Comparison of ENCODE assay signal across 12 cellular contexts in the genomic region with DNA sequence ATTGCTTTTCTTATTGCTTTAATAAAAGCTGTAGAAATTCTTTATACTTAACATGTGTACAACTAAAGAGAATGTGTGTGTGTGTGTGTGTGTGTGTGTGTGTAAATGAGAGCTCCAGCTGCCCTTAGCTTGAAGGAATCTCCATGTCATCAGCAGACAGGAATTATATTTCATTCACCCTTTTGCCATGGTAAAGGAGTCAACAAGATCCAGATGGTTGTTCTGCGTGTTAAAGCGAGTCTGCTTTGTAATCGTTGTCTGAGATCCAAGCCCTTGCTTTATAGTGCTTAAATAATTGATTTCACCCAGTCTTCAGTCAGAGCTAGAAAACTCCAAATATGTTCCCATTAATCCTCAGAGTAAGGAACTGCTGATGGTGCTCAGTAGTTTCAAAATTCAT.
DNase-seq lines count a peak whose midpoint lies in the region; ATAC-seq and TF ChIP-seq lines count a peak whose summit lies in the region.
"Had no signal": no experiment of that assay in that cellular context is flagged by ENCODE, and none has a peak within 500 bp of the region (broad histone marks: within the 10 kb centered on the region; RNA-seq: fewer than 3 reads in every experiment).

No MANE protein-coding gene starts in this region.

- no peak overlapping the region for H3K4me3 ChIP-seq in epithelial cell of proximal tubule (ENCODE audit: low read depth, low read length)
- no peak overlapping the region for H3K4me3 ChIP-seq in parathyroid adenoma (ENCODE audit: low read depth, low read length)
- H3K4me3 ChIP-seq: suprapubic skin had no signal

- no peak overlapping the region for H3K4me2 ChIP-seq in parathyroid adenoma (ENCODE audit: low read length)

- ATAC-seq in GM19463 (IDR thresholded peaks at IDR 0.05; ENCODE audit: unreplicated experiment) (no peak), GM19467 (IDR thresholded peaks at IDR 0.05; ENCODE audit: unreplicated experiment) (no peak), HG03457 (IDR thresholded peaks at IDR 0.05; ENCODE audit: unreplicated experiment) (no peak)

- no peaks in the 10 kb centered on the region for H3K79me2 ChIP-seq in parathyroid adenoma

- no peaks in the 10 kb centered on the region for H3K27me3 ChIP-seq in parathyroid adenoma (ENCODE audit: control insufficient read depth, insufficient read depth, low read length)
- H3K27me3 ChIP-seq: neutrophil, suprapubic skin had no signal

- DNase-seq in ELR (ENCODE audit: low read depth): peak; percentile 56
- peak; percentile 57 for DNase-seq in NCI-H69 (lab: John Stamatoyannopoulos, UW)
- peak; percentile 59 for DNase-seq in epithelial cell of proximal tubule (ENCODE audit: low read depth)
- DNase-seq in NCI-H1092 treated with DMSO at 0.1 percent for 48 hours (lab: John Stamatoyannopoulos, UW): no peak
- DNase-seq: activated naive CD4-positive, alpha-beta T cell treated with anti-CD3 and anti-CD28 coated beads, Interleukin-2, amount 10 ng/mL, durations not matched to agents 7 days and 5 days; NCI-H2029 treated with DMSO at 0.1 percent for 48 hours had no signal

- H3K4me1 ChIP-seq in parathyroid adenoma: peaks cover 4% of the 10 kb centered on the region

- TF ChIP-seq CTCF in epithelial cell of proximal tubule (conservative IDR thresholded peaks at IDR 0.05; ENCODE audit: low read depth, low read length) (no peak), parathyroid adenoma (IDR thresholded peaks at IDR 0.05) (no peak)

- H3K9ac ChIP-seq in parathyroid adenoma: no peak overlapping the region

- H3K36me3 ChIP-seq in parathyroid adenoma (ENCODE audit: control insufficient read depth, insufficient read depth, low read length): no peaks in the 10 kb centered on the region
- H3K36me3 ChIP-seq: neutrophil, suprapubic skin had no signal

- H3K27ac ChIP-seq in parathyroid adenoma: peak overlapping the region; percentile 55
- H3K27ac ChIP-seq: neutrophil, suprapubic skin had no signal

- H2AFZ ChIP-seq in parathyroid adenoma: peak overlapping the region; percentile 41

- no peaks in the 10 kb centered on the region for H3K9me3 ChIP-seq in parathyroid adenoma (ENCODE audit: control insufficient read depth, low read length)
- H3K9me3 ChIP-seq: neutrophil, suprapubic skin had no signal
